ENCODE assay signal across 8 cellular contexts in the genomic region with DNA sequence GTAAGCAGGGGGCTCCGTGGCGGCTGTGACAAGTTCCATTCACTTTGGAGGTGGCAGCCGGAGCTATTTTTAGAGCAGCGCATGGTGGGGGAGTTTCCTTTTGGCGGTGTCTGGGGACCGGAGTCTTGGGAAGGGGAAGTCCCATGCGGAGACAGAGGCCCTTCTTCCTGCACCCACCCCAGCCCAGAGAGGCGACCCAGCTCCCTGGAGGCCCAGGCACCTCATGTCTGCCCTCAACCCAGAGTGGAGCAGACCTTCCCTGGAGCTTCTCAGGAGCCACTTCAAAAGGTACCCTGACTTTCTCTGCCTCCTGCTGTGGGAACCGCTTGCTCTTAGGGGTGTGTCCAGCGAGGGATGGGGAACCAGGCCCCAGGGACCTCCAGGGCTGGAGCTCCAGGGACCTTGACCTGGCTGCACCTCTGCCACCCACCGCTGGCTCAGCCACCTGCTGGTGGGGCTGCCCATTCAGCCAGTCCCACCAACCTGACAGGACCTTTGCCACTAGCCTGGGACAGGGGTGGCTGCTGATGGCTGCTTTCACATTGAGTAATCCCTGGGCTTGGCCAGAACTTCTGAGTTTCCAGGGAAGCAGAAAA.
A peak's percentile ranks its signal among the peaks of the same experiment; 100 is the strongest.
DNase-seq lines count a peak whose midpoint lies in the region; ATAC-seq and TF ChIP-seq lines count a peak whose summit lies in the region.

No MANE protein-coding gene starts in this region.

- POLR2A ChIA-PET in GM10248 (lab: Yijun Ruan, JAX) = interaction anchor here (0.5 kb wide), 1 partner anchor 11 kb away, joined by 5 read pairs; no protein-coding TSS in a partner anchor

- ATAC-seq in GM21619 (IDR thresholded peaks at IDR 0.05; ENCODE audit: unreplicated experiment) = peak; percentile 46

- H3K27ac ChIP-seq in coronary artery = peak overlapping the region; percentile 25 to 49

- CTCF ChIA-PET in GM10248 (lab: Yijun Ruan, JAX) = interaction anchor here (0.8 to 4.4 kb wide), 8 partner anchors 16 to 169 kb away, joined by 3 to 25 read pairs (median 3); a partner anchor contains a TSS

- DNase-seq in GM10248 (ENCODE audit: extremely low spot score) = peak; percentile 76
- DNase-seq in NOMO-1 treated with dmso at 0.1 percent for 144 hours (lab: John Stamatoyannopoulos, UW; ENCODE audit: unreplicated experiment) = peak; percentile 29
- no peak for DNase-seq in coronary artery (ENCODE audit: low spot score)
- peak; percentile 33 for DNase-seq in stimulated activated CD4-positive, alpha-beta T cell treated with anti-CD3 and anti-CD28 coated beads, Interleukin-12 subunit alpha, Interleukin-12 subunit beta, amount 100 ng/mL, for 4 hours
- no peak for DNase-seq in cortex of kidney (lab: John Stamatoyannopoulos, UW)
- DNase-seq in NCI-H524 (lab: John Stamatoyannopoulos, UW) = no peak
- DNase-seq in COLO829 (ENCODE audit: low spot score) = no peak

- TF ChIP-seq CTCF in GM10248 (IDR thresholded peaks at IDR 0.05; ENCODE audit: control extremely low read depth, extremely low read depth, low read depth, missing control alignments) (no peak), coronary artery (IDR thresholded peaks at IDR 0.05) (no peak)

- H3K4me3 ChIP-seq in coronary artery = no peak overlapping the region

Comparison
In these comparisons a context has a peak if more than half of its experiments do, and no peak if none do; other contexts are left out.
1. DNase-seq: peak in GM10248 (single experiment), NOMO-1 treated with dmso at 0.1 percent for 144 hours (single experiment) and stimulated activated CD4-positive, alpha-beta T cell treated with anti-CD3 and anti-CD28 coated beads, Interleukin-12 subunit alpha, Interleukin-12 subunit beta, amount 100 ng/mL, for 4 hours (single experiment); none in coronary artery (single experiment), cortex of kidney (single experiment), NCI-H524 (0 of 2) and COLO829 (single experiment).